Comparison of ENCODE assay signal across 10 cellular contexts in the genomic region with DNA sequence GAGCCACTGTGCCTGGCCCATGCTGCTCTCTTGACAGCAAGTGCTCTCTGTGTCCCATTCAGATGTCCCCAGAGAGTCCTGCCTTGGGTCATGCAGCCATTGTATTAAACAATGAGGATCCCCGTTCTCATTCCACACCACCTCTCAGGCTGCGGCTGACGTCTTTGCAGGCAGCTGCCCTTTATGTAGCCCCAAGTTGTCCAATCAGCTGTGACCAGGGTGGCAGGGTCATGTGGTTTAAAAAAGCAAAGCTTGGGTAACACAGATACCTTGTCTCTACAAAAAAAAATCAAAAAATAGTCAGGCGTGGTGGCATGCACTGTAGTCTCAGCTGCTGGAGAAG. TPM values are rescaled to one million over a fixed set of nuclear protein-coding genes. Genes with fewer than 3 reads are reported as not detected.
DNase-seq lines count a peak whose midpoint lies in the region; ATAC-seq and TF ChIP-seq lines count a peak whose summit lies in the region.
"Had no signal": no experiment of that assay in that cellular context is flagged by ENCODE, and none has a peak within 500 bp of the region (broad histone marks: within the 10 kb centered on the region; RNA-seq: fewer than 3 reads in every experiment).

No MANE protein-coding gene starts in this region.

- DNase-seq in mucosa of descending colon (no peak), WTC11 (ENCODE audit: low spot score) (no peak), ureter (ENCODE audit: low spot score) (no peak), middle frontal gyrus (ENCODE audit: extremely low spot score, low spot score) (no peak), Right ventricle myocardium superior (no peak)
- DNase-seq: DMS 273 treated with DMSO at 0.1 percent for 48 hours, NCI-H526 had no signal

- POLR2A ChIA-PET in WTC11 (lab: Charles Lee): interaction anchor here (0.6 kb wide), 1 partner anchor 11 kb away, joined by 6 read pairs; no protein-coding TSS in a partner anchor

- H3K4me3 ChIP-seq in mucosa of descending colon: no peak overlapping the region

- TF ChIP-seq CTCF in mucosa of descending colon (IDR thresholded peaks at IDR 0.05) (no peak), WTC11 (IDR thresholded peaks at IDR 0.05) (no peak)

- H3K36me3 ChIP-seq in mucosa of descending colon (ENCODE audit: low read depth): no peaks in the 10 kb centered on the region

- H3K9me3 ChIP-seq in mucosa of descending colon: no peaks in the 10 kb centered on the region

- CTCF ChIA-PET in WTC11 (lab: Charles Lee): no interaction called here

- peaks cover 3% of the 10 kb centered on the region; the same call in 1 of the 2 replicates for H3K36me3 Mint-ChIP-seq in WTC11

- peaks cover 22% of the 10 kb centered on the region for H3K4me1 Mint-ChIP-seq in WTC11

- H3K4me1 ChIP-seq in mucosa of descending colon (ENCODE audit: low read depth): peaks cover 5% of the 10 kb centered on the region

- intact Hi-C loops in mucosa of descending colon (cut with DNase I, micrococcal nuclease): no loop called here
- intact Hi-C loops in Right ventricle myocardium superior (cut with DNase I): no loop called here

- H3K27me3 Mint-ChIP-seq in WTC11 (ENCODE audit: low read depth): no peaks in the 10 kb centered on the region

- H3K9me3 Mint-ChIP-seq in WTC11: no peaks in the 10 kb centered on the region

- no peak overlapping the region for H3K27ac Mint-ChIP-seq in WTC11

- peak; percentile 28 for ATAC-seq in GM18517 (IDR thresholded peaks at IDR 0.05; ENCODE audit: unreplicated experiment)
- peak; percentile 18 for ATAC-seq in GM21529 (IDR thresholded peaks at IDR 0.05; ENCODE audit: unreplicated experiment)
- peak; percentile 10 for ATAC-seq in HG03175 (IDR thresholded peaks at IDR 0.05; ENCODE audit: unreplicated experiment)
- ATAC-seq in mucosa of descending colon: peak; percentile 24
- no peak for ATAC-seq in WTC11
- ATAC-seq in Right ventricle myocardium superior (ENCODE audit: poor library complexity): no peak

- H3K4me3 Mint-ChIP-seq in WTC11: no peak overlapping the region

TF ChIP-seq in WTC11, 78 proteins besides CTCF, POLR2A, EP300 and RAD21:
- TF ChIP-seq IRF2 (CRISPR knock-in tag; IDR thresholded peaks at IDR 0.05; ENCODE audit: borderline replicate concordance, low read depth) (no peak), SOX15 (CRISPR knock-in tag; IDR thresholded peaks at IDR 0.05) (no peak), ZNF317 (CRISPR knock-in tag; IDR thresholded peaks at IDR 0.05; ENCODE audit: borderline replicate concordance, low read depth) (no peak), JUN (CRISPR knock-in tag; IDR thresholded peaks at IDR 0.05) (no peak), TEAD1 (CRISPR knock-in tag; IDR thresholded peaks at IDR 0.05) (no peak)
- TF ChIP-seq, protein P1, sequence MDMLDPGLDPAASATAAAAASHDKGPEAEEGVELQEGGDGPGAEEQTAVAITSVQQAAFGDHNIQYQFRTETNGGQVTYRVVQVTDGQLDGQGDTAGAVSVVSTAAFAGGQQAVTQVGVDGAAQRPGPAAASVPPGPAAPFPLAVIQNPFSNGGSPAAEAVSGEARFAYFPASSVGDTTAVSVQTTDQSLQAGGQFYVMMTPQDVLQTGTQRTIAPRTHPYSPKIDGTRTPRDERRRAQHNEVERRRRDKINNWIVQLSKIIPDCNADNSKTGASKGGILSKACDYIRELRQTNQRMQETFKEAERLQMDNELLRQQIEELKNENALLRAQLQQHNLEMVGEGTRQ (CRISPR knock-in tag; IDR thresholded peaks at IDR 0.05): no peak
- TF ChIP-seq, protein P2, sequence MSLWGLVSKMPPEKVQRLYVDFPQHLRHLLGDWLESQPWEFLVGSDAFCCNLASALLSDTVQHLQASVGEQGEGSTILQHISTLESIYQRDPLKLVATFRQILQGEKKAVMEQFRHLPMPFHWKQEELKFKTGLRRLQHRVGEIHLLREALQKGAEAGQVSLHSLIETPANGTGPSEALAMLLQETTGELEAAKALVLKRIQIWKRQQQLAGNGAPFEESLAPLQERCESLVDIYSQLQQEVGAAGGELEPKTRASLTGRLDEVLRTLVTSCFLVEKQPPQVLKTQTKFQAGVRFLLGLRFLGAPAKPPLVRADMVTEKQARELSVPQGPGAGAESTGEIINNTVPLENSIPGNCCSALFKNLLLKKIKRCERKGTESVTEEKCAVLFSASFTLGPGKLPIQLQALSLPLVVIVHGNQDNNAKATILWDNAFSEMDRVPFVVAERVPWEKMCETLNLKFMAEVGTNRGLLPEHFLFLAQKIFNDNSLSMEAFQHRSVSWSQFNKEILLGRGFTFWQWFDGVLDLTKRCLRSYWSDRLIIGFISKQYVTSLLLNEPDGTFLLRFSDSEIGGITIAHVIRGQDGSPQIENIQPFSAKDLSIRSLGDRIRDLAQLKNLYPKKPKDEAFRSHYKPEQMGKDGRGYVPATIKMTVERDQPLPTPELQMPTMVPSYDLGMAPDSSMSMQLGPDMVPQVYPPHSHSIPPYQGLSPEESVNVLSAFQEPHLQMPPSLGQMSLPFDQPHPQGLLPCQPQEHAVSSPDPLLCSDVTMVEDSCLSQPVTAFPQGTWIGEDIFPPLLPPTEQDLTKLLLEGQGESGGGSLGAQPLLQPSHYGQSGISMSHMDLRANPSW (CRISPR knock-in tag; conservative IDR thresholded peaks at IDR 0.05; ENCODE audit: low read depth): no peak
- TF ChIP-seq, protein P3, sequence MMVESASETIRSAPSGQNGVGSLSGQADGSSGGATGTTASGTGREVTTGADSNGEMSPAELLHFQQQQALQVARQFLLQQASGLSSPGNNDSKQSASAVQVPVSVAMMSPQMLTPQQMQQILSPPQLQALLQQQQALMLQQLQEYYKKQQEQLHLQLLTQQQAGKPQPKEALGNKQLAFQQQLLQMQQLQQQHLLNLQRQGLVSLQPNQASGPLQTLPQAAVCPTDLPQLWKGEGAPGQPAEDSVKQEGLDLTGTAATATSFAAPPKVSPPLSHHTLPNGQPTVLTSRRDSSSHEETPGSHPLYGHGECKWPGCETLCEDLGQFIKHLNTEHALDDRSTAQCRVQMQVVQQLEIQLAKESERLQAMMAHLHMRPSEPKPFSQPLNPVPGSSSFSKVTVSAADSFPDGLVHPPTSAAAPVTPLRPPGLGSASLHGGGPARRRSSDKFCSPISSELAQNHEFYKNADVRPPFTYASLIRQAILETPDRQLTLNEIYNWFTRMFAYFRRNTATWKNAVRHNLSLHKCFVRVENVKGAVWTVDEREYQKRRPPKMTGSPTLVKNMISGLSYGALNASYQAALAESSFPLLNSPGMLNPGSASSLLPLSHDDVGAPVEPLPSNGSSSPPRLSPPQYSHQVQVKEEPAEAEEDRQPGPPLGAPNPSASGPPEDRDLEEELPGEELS (CRISPR knock-in tag; IDR thresholded peaks at IDR 0.05): no peak

RNA-seq across cellular contexts. Expression of a gene that starts 13.2 kb away (rescaled TPM):
- total RNA-seq in mucosa of descending colon (10 to 100 TPM; 11.7 to 22.3 (median 19.8) TPM), WTC11 (2021) (51.2 to 66.7 TPM (median 62.7 TPM) in 3 replicates), ureter (3.1 TPM), Right ventricle myocardium superior (37.1 TPM)

Comparison
In these comparisons a context has a peak if more than half of its experiments do, and no peak if none do; other contexts are left out.
1. ATAC-seq: peak in GM18517 (single experiment), GM21529 (single experiment), HG03175 (single experiment) and mucosa of descending colon (single experiment); none in WTC11 (single experiment) and Right ventricle myocardium superior (single experiment).